ENCODE assay signal across 1 cellular context in genomic region chr1:23673086-23673813, GRCh38.
TF ChIP-seq lines count a peak whose summit lies in the region.

No MANE protein-coding gene starts in this region.

TF ChIP-seq in K562, 482 proteins besides CTCF, POLR2A, EP300 and RAD21 (continued from another document and continues in another):
- TF ChIP-seq CHD7 (IDR thresholded peaks at IDR 0.05; ENCODE audit: low read depth, low read length) (no peak), CTCFL (IDR thresholded peaks at IDR 0.05; ENCODE audit: borderline replicate concordance, insufficient read depth, low read depth, low read length, poor library complexity, severe bottlenecking) (no peak), KDM5B (IDR thresholded peaks at IDR 0.05; ENCODE audit: insufficient replicate concordance, low read depth, low read length) (no peak), ZFP36 (IDR thresholded peaks at IDR 0.05; ENCODE audit: low read depth, low read length, partially characterized antibody) (no peak), WHSC1 (IDR thresholded peaks at IDR 0.05; ENCODE audit: low read length) (no peak), ELK3 (CRISPR knock-in tag; IDR thresholded peaks at IDR 0.05) (no peak), ZC3H4 (CRISPR knock-in tag; IDR thresholded peaks at IDR 0.05; ENCODE audit: borderline replicate concordance) (no peak), SNRNP70 (optimal IDR thresholded peaks at IDR 0.05; ENCODE audit: low read depth, low read length) (no peak), ESRRA (IDR thresholded peaks at IDR 0.05; ENCODE audit: borderline replicate concordance, low read depth) (no peak), CEBPZ (IDR thresholded peaks at IDR 0.05; ENCODE audit: borderline replicate concordance, low read depth, low read length) (no peak), ARID2 (IDR thresholded peaks at IDR 0.05) (no peak), ZNF57 (CRISPR knock-in tag; IDR thresholded peaks at IDR 0.05) (no peak), MECOM (CRISPR knock-in tag; IDR thresholded peaks at IDR 0.05) (0 out of 2 replicates have a peak, but pooled peaks have one; percentile 33), NEUROD1 (IDR thresholded peaks at IDR 0.05; ENCODE audit: borderline replicate concordance, low read depth, low read length, partially characterized antibody) (no peak), POLR2AphosphoS2 (IDR thresholded peaks at IDR 0.05; ENCODE audit: low read length) (no peak), FOXP1 (CRISPR knock-in tag; IDR thresholded peaks at IDR 0.05) (0 out of 2 replicates have a peak, but pooled peaks have one; percentile 38), SRSF7 (optimal IDR thresholded peaks at IDR 0.05; ENCODE audit: low read depth, low read length) (no peak), ZNF133 (CRISPR knock-in tag; IDR thresholded peaks at IDR 0.05) (no peak), PCBP2 (IDR thresholded peaks at IDR 0.05; ENCODE audit: low read depth, low read length, poor library complexity, severe bottlenecking) (no peak), BACH1 (tag; IDR thresholded peaks at IDR 0.05) (no peak), SMARCC2 (IDR thresholded peaks at IDR 0.05; ENCODE audit: low read depth) (no peak), SREBF1 (IDR thresholded peaks at IDR 0.05; ENCODE audit: borderline replicate concordance, low read depth, low read length) (no peak), ZNF212 (CRISPR knock-in tag; IDR thresholded peaks at IDR 0.05) (no peak), RFX1 (IDR thresholded peaks at IDR 0.05) (peak; percentile 69), MAFK (IDR thresholded peaks at IDR 0.05; ENCODE audit: low read length) (no peak), TCF7 (IDR thresholded peaks at IDR 0.05; ENCODE audit: borderline replicate concordance) (no peak), ZNF384 (IDR thresholded peaks at IDR 0.05; ENCODE audit: low read depth, low read length) (no peak), CAMTA2 (CRISPR knock-in tag; conservative IDR thresholded peaks at IDR 0.05) (no peak), HDGF (IDR thresholded peaks at IDR 0.05) (no peak), USF2 (CRISPR knock-in tag; IDR thresholded peaks at IDR 0.05) (no peak), XRCC3 (IDR thresholded peaks at IDR 0.05) (no peak), E2F3 (CRISPR knock-in tag; IDR thresholded peaks at IDR 0.05) (no peak), ZNF655 (CRISPR knock-in tag; IDR thresholded peaks at IDR 0.05) (no peak), HMG20A (CRISPR knock-in tag; conservative IDR thresholded peaks at IDR 0.05) (no peak), PHF20 (IDR thresholded peaks at IDR 0.05; ENCODE audit: partially characterized antibody) (no peak), FOXO4 (CRISPR knock-in tag; IDR thresholded peaks at IDR 0.05) (no peak), POLR2AphosphoS5 (IDR thresholded peaks at IDR 0.05; ENCODE audit: control insufficient read depth, insufficient read depth, low read depth, low read length) (no peak), PML (IDR thresholded peaks at IDR 0.05; ENCODE audit: low read length) (no peak), NFXL1 (CRISPR knock-in tag; IDR thresholded peaks at IDR 0.05) (no peak), MITF (IDR thresholded peaks at IDR 0.05) (no peak)
